1 cellular context compared by ENCODE assay signal in genomic region chr11:121722431-121723256, GRCh38.
TF ChIP-seq lines count a peak whose summit lies in the region.

No MANE protein-coding gene starts in this region.

TF ChIP-seq in HepG2, 621 proteins besides CTCF, POLR2A, EP300 and RAD21 (continued from another document and continues in another):
- TF ChIP-seq POGK (CRISPR knock-in tag; conservative IDR thresholded peaks at IDR 0.05) (peak; percentile 84; the same call in 1 of the 2 replicates), ZBTB20 (CRISPR knock-in tag; IDR thresholded peaks at IDR 0.05; ENCODE audit: borderline replicate concordance, low read depth) (peak; percentile 38; the same call in 1 of the 2 replicates), ZNF589 (CRISPR knock-in tag; conservative IDR thresholded peaks at IDR 0.05) (peak; percentile 93), NR2C2 (CRISPR knock-in tag; IDR thresholded peaks at IDR 0.05; ENCODE audit: borderline replicate concordance) (peak; percentile 35; the same call in 1 of the 2 replicates), SRF (IDR thresholded peaks at IDR 0.05; ENCODE audit: low read depth, low read length) (no peak), HOXD1 (CRISPR knock-in tag; IDR thresholded peaks at IDR 0.05) (peak; percentile 45; the same call in 1 of the 2 replicates), PRDM15 (CRISPR knock-in tag; IDR thresholded peaks at IDR 0.05) (peak; percentile 49; the same call in 1 of the 2 replicates), ZNF557 (CRISPR knock-in tag; IDR thresholded peaks at IDR 0.05) (peak; percentile 97), ZFAT (CRISPR knock-in tag; conservative IDR thresholded peaks at IDR 0.05) (no peak), ZNF891 (CRISPR knock-in tag; IDR thresholded peaks at IDR 0.05) (peak; percentile 59; the same call in 1 of the 2 replicates), ZNF205 (CRISPR knock-in tag; IDR thresholded peaks at IDR 0.05) (0 out of 2 replicates have a peak, but pooled peaks have one; percentile 40), ZNF780A (CRISPR knock-in tag; IDR thresholded peaks at IDR 0.05) (peak; percentile 81; the same call in 1 of the 2 replicates), NFKBIZ (CRISPR knock-in tag; IDR thresholded peaks at IDR 0.05) (peak; percentile 95), GLI4 (CRISPR knock-in tag; IDR thresholded peaks at IDR 0.05; ENCODE audit: borderline replicate concordance) (no peak), ZKSCAN1 (IDR thresholded peaks at IDR 0.05; ENCODE audit: low read length) (no peak), MXI1 (IDR thresholded peaks at IDR 0.05; ENCODE audit: borderline replicate concordance, low read depth, low read length) (0 out of 3 replicates have a peak, but pooled peaks have one; percentile 42), PHB2 (IDR thresholded peaks at IDR 0.05; ENCODE audit: partially characterized antibody) (no peak), TOE1 (CRISPR knock-in tag; IDR thresholded peaks at IDR 0.05) (no peak), ZNF44 (CRISPR knock-in tag; IDR thresholded peaks at IDR 0.05) (no peak; the same call in 1 of the 2 replicates), ZNF335 (CRISPR knock-in tag; IDR thresholded peaks at IDR 0.05) (no peak), KAT8 (CRISPR knock-in tag; IDR thresholded peaks at IDR 0.05) (peak; percentile 71), RBAK (CRISPR knock-in tag; IDR thresholded peaks at IDR 0.05) (0 out of 2 replicates have a peak, but pooled peaks have one; percentile 42), E2F5 (CRISPR knock-in tag; conservative IDR thresholded peaks at IDR 0.05) (peak; percentile 58; the same call in 1 of the 2 replicates), ZNF550 (CRISPR knock-in tag; IDR thresholded peaks at IDR 0.05; ENCODE audit: borderline replicate concordance) (no peak), NBN (conservative IDR thresholded peaks at IDR 0.05) (no peak), POGZ (CRISPR knock-in tag; IDR thresholded peaks at IDR 0.05) (peak; percentile 84), RCOR2 (CRISPR knock-in tag; IDR thresholded peaks at IDR 0.05) (peak; percentile 61; the same call in 1 of the 2 replicates), ZNF549 (CRISPR knock-in tag; IDR thresholded peaks at IDR 0.05) (0 out of 2 replicates have a peak, but pooled peaks have one; percentile 21), WIZ (CRISPR knock-in tag; IDR thresholded peaks at IDR 0.05) (0 out of 2 replicates have a peak, but pooled peaks have one; percentile 35), TEF (CRISPR knock-in tag; IDR thresholded peaks at IDR 0.05) (peak; percentile 53; the same call in 1 of the 2 replicates), MAX (IDR thresholded peaks at IDR 0.05) (peak; percentile 99), ATRX (CRISPR knock-in tag; IDR thresholded peaks at IDR 0.05; ENCODE audit: borderline replicate concordance) (no peak), MAF1 (CRISPR knock-in tag; IDR thresholded peaks at IDR 0.05; ENCODE audit: borderline replicate concordance) (no peak), ZNF766 (CRISPR knock-in tag; IDR thresholded peaks at IDR 0.05; ENCODE audit: borderline replicate concordance) (peak; percentile 83; the same call in 1 of the 2 replicates), ZNF569 (CRISPR knock-in tag; IDR thresholded peaks at IDR 0.05; ENCODE audit: borderline replicate concordance) (no peak), ZBTB46 (CRISPR knock-in tag; IDR thresholded peaks at IDR 0.05; ENCODE audit: borderline replicate concordance) (no peak), TEAD3 (CRISPR knock-in tag; optimal IDR thresholded peaks at IDR 0.05; ENCODE audit: borderline replicate concordance) (no peak), PITX1 (CRISPR knock-in tag; IDR thresholded peaks at IDR 0.05) (peak; percentile 50; the same call in 1 of the 2 replicates), ZNF432 (CRISPR knock-in tag; IDR thresholded peaks at IDR 0.05; ENCODE audit: borderline replicate concordance) (no peak), ZSCAN9 (CRISPR knock-in tag; IDR thresholded peaks at IDR 0.05; ENCODE audit: borderline replicate concordance) (peak; percentile 84; the same call in 1 of the 2 replicates), ZFP37 (CRISPR knock-in tag; IDR thresholded peaks at IDR 0.05; ENCODE audit: borderline replicate concordance) (peak; percentile 95), SOX5 (CRISPR knock-in tag; IDR thresholded peaks at IDR 0.05; ENCODE audit: borderline replicate concordance) (peak; percentile 90), NCOA5 (CRISPR knock-in tag; IDR thresholded peaks at IDR 0.05) (no peak)
- TF ChIP-seq, protein P1, sequence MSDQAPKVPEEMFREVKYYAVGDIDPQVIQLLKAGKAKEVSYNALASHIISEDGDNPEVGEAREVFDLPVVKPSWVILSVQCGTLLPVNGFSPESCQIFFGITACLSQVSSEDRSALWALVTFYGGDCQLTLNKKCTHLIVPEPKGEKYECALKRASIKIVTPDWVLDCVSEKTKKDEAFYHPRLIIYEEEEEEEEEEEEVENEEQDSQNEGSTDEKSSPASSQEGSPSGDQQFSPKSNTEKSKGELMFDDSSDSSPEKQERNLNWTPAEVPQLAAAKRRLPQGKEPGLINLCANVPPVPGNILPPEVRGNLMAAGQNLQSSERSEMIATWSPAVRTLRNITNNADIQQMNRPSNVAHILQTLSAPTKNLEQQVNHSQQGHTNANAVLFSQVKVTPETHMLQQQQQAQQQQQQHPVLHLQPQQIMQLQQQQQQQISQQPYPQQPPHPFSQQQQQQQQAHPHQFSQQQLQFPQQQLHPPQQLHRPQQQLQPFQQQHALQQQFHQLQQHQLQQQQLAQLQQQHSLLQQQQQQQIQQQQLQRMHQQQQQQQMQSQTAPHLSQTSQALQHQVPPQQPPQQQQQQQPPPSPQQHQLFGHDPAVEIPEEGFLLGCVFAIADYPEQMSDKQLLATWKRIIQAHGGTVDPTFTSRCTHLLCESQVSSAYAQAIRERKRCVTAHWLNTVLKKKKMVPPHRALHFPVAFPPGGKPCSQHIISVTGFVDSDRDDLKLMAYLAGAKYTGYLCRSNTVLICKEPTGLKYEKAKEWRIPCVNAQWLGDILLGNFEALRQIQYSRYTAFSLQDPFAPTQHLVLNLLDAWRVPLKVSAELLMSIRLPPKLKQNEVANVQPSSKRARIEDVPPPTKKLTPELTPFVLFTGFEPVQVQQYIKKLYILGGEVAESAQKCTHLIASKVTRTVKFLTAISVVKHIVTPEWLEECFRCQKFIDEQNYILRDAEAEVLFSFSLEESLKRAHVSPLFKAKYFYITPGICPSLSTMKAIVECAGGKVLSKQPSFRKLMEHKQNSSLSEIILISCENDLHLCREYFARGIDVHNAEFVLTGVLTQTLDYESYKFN (CRISPR knock-in tag; conservative IDR thresholded peaks at IDR 0.05): peak; percentile 66
- TF ChIP-seq, protein P2, sequence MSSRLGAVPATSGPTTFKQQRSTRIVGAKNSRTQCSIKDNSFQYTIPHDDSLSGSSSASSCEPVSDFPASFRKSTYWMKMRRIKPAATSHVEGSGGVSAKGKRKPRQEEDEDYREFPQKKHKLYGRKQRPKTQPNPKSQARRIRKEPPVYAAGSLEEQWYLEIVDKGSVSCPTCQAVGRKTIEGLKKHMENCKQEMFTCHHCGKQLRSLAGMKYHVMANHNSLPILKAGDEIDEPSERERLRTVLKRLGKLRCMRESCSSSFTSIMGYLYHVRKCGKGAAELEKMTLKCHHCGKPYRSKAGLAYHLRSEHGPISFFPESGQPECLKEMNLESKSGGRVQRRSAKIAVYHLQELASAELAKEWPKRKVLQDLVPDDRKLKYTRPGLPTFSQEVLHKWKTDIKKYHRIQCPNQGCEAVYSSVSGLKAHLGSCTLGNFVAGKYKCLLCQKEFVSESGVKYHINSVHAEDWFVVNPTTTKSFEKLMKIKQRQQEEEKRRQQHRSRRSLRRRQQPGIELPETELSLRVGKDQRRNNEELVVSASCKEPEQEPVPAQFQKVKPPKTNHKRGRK (CRISPR knock-in tag; IDR thresholded peaks at IDR 0.05): no peak
- TF ChIP-seq, protein P3, sequence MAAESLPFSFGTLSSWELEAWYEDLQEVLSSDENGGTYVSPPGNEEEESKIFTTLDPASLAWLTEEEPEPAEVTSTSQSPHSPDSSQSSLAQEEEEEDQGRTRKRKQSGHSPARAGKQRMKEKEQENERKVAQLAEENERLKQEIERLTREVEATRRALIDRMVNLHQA (CRISPR knock-in tag; IDR thresholded peaks at IDR 0.05): no peak
- TF ChIP-seq, protein P4, sequence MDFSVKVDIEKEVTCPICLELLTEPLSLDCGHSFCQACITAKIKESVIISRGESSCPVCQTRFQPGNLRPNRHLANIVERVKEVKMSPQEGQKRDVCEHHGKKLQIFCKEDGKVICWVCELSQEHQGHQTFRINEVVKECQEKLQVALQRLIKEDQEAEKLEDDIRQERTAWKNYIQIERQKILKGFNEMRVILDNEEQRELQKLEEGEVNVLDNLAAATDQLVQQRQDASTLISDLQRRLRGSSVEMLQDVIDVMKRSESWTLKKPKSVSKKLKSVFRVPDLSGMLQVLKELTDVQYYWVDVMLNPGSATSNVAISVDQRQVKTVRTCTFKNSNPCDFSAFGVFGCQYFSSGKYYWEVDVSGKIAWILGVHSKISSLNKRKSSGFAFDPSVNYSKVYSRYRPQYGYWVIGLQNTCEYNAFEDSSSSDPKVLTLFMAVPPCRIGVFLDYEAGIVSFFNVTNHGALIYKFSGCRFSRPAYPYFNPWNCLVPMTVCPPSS (IDR thresholded peaks at IDR 0.05): no peak
